Comparison of ENCODE assay signal across 8 cellular contexts in the genomic region with DNA sequence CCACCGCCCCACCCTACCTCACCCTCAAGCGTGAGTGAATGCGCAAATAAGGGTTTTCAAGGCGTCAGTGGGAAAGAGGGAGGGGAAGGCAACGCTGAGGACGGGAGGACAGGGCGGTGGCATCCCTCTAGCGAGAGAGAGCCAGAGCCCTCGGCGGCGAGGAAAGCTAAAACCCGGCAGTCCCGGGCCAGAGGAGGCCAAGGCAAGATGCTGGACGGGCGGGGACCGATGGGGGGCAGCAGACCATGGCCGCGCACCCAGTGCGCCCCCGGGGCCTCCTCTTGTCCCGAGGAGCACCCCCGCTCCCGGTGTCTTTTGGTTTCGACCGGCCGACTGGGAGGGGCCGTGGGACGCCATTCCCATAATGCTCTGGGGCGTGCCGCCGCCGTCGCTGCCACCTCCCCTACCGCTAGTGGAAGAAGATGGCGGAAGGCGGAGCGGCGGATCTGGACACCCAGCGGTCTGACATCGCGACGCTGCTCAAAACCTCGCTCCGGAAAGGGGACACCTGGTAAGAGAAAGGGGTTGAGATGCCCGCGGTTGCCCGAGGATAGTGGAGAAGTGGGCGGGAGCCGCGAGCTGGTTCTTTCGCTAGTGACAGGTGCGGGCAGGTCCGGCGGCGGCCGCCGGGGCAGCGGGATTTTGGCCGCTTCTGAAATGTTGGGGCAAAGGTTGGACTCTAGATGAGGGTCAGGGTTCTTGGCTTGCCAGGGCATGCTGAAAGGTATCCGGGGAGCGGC. TPM values are rescaled to one million over a fixed set of nuclear protein-coding genes. Genes with fewer than 3 reads are reported as not detected.
DNase-seq lines count a peak whose midpoint lies in the region; ATAC-seq and TF ChIP-seq lines count a peak whose summit lies in the region.

A gene (plus strand): TSS at position 412 of the 740 bp plus-strand sequence. CDS start 11 bp downstream, at position 423.

- POLR2A ChIA-PET in activated CD4-positive, alpha-beta memory T cell treated with anti-CD3 and anti-CD28 coated beads for 36 hours (lab: Charles Lee) = interaction anchor here (0.6 to 1.6 kb wide), 8 partner anchors 8 to 90 kb away, joined by 3 to 5 read pairs (median 4); no protein-coding TSS in a partner anchor

- ATAC-seq in GM19351 (IDR thresholded peaks at IDR 0.05; ENCODE audit: unreplicated experiment) (peak; percentile 72), HG03521 (IDR thresholded peaks at IDR 0.05; ENCODE audit: unreplicated experiment) (peak; percentile 79), right lobe of liver (peak; percentile 93 to 97 (median 94))

- H3K4me1 Mint-ChIP-seq in CD14-positive monocyte = peaks cover 65% of the 10 kb centered on the region
- H3K4me1 Mint-ChIP-seq in activated CD4-positive, alpha-beta memory T cell treated with anti-CD3 and anti-CD28 coated beads for 36 hours (ENCODE audit: low read depth) = peaks cover 60% of the 10 kb centered on the region

- peak; percentile 89 for TF ChIP-seq POLR2A in right lobe of liver (IDR thresholded peaks at IDR 0.05)

- peaks cover 4 to 19% of the 10 kb centered on the region in 2 donors for H3K36me3 Mint-ChIP-seq in CD14-positive monocyte
- peaks cover 18% of the 10 kb centered on the region for H3K36me3 Mint-ChIP-seq in activated CD4-positive, alpha-beta memory T cell treated with anti-CD3 and anti-CD28 coated beads for 36 hours

- H3K27me3 Mint-ChIP-seq in CD14-positive monocyte (ENCODE audit: low read depth in 3 of 3) = no peaks in the 10 kb centered on the region
- H3K27me3 Mint-ChIP-seq in activated CD4-positive, alpha-beta memory T cell treated with anti-CD3 and anti-CD28 coated beads for 36 hours = no peaks in the 10 kb centered on the region

- peak within 1 kb of the TSS; percentile 99 to 100 (median 99) for H3K27ac Mint-ChIP-seq in CD14-positive monocyte
- peak within 1 kb of the TSS; percentile 98 for H3K27ac Mint-ChIP-seq in activated CD4-positive, alpha-beta memory T cell treated with anti-CD3 and anti-CD28 coated beads for 36 hours

- H3K9me3 Mint-ChIP-seq in CD14-positive monocyte = peaks cover 0 to 3% (median 0%) of the 10 kb centered on the region in 7 donors
- H3K9me3 Mint-ChIP-seq in activated CD4-positive, alpha-beta memory T cell treated with anti-CD3 and anti-CD28 coated beads for 36 hours = no peaks in the 10 kb centered on the region

- H3K4me1 ChIP-seq in right lobe of liver = peaks cover 0 to 39% (median 12%) of the 10 kb centered on the region in 4 donors

- no peaks in the 10 kb centered on the region for H3K9me3 ChIP-seq in right lobe of liver

- H3K27ac ChIP-seq in dorsolateral prefrontal cortex (peak within 1 kb of the TSS; percentile 81 to 99 (median 93)), right lobe of liver (peak within 1 kb of the TSS; percentile 90 to 92 (median 91))

- H3K4me3 ChIP-seq in dorsolateral prefrontal cortex (peak within 1 kb of the TSS; percentile 64 to 100 (median 94)), right lobe of liver (peak within 1 kb of the TSS; percentile 86 to 90 (median 88))

- peak; percentile 70 for TF ChIP-seq CTCF in CD14-positive monocyte (IDR thresholded peaks at IDR 0.05)
- TF ChIP-seq CTCF in dorsolateral prefrontal cortex (IDR thresholded peaks at IDR 0.05 in 54 of 56, conservative IDR thresholded peaks at IDR 0.05 in 2 of 56; ENCODE audit: low read depth in 1 of 56, partially characterized antibody in 56 of 56) = peak; percentile 17 to 88 (median 74)
- TF ChIP-seq CTCF in right lobe of liver (IDR thresholded peaks at IDR 0.05) = peak; percentile 59 to 74 (median 68)

- CTCF ChIA-PET in activated CD4-positive, alpha-beta memory T cell treated with anti-CD3 and anti-CD28 coated beads for 36 hours (lab: Charles Lee) = interaction anchor here (0.8 to 1.5 kb wide), 6 partner anchors 8 to 207 kb away, joined by 3 to 5 read pairs (median 4); a partner anchor contains a TSS

- DNase-seq in CD14-positive monocyte (ENCODE audit: low spot score) (peak; percentile 96), NCI-H748 (lab: John Stamatoyannopoulos, UW; ENCODE audit: unreplicated experiment) (peak; percentile 97), dorsolateral prefrontal cortex (peak; percentile 90 to 97 (median 93)), right lobe of liver (peak; percentile 96 to 97 (median 97))
- peak; percentile 97 for DNase-seq in activated CD4-positive, alpha-beta memory T cell treated with anti-CD3 and anti-CD28 coated beads for 36 hours
- peak; percentile 92 to 94 for DNase-seq in stimulated activated CD4-positive, alpha-beta T cell treated with anti-CD3 and anti-CD28 coated beads, Interleukin-4, amount 100 ng/mL, for 4 hours

- WGBS in right lobe of liver (ENCODE audit: insufficient coverage, low coverage, low lambda C conversion rate, missing lambda C conversion rate) = 0% methylated on average over 16 of the region's 61 CpGs

- H3K4me3 Mint-ChIP-seq in CD14-positive monocyte = peak within 1 kb of the TSS; percentile 99 to 100
- peak within 1 kb of the TSS; percentile 94 for H3K4me3 Mint-ChIP-seq in activated CD4-positive, alpha-beta memory T cell treated with anti-CD3 and anti-CD28 coated beads for 36 hours

- no peaks in the 10 kb centered on the region for H3K36me3 ChIP-seq in right lobe of liver

- intact Hi-C loops in CD14-positive monocyte (cut with micrococcal nuclease) (loop anchor here in 1 of 2 donors (5.0 kb wide), 1 partner anchor 37 kb away; no protein-coding TSS in a partner anchor), dorsolateral prefrontal cortex (cut with DNase I) (loop anchor here in 1 of 2 donors (2.0 kb wide), 1 partner anchor 207 kb away; a partner anchor contains a TSS), right lobe of liver (cut with DNase I) (no loop called here)
- intact Hi-C loops in activated CD4-positive, alpha-beta memory T cell treated with anti-CD3 and anti-CD28 coated beads for 36 hours (cut with micrococcal nuclease) = loop anchor here (1.0 to 5.0 kb wide), 10 partner anchors 15 to 1962 kb away; a partner anchor contains a TSS

- no peaks in the 10 kb centered on the region for H3K27me3 ChIP-seq in dorsolateral prefrontal cortex
- no peaks in the 10 kb centered on the region for H3K27me3 ChIP-seq in right lobe of liver

RNA-seq across cellular contexts. Expression of the gene that starts here (rescaled TPM):
- polyA plus RNA-seq in CD14-positive monocyte = 100 to 1,000 TPM; 146 to 180 TPM
- 10 to 100 TPM; 76.8 to 82.8 TPM for total RNA-seq in activated CD4-positive, alpha-beta memory T cell treated with anti-CD3 and anti-CD28 coated beads for 36 hours
- total RNA-seq in dorsolateral prefrontal cortex = 10 to 100 TPM; 40.7 to 79.8 (median 56.9) TPM
- total RNA-seq in right lobe of liver = 10 to 100 TPM; 32.4 to 60.5 (median 37.9) TPM

Comparison
In these comparisons a context has a peak if more than half of its experiments do, and no peak if none do; other contexts are left out.
1. Peak in every context shown above with its lines: DNase-seq, ATAC-seq, H3K4me3 ChIP-seq and H3K27ac ChIP-seq.